In the genomic region with DNA sequence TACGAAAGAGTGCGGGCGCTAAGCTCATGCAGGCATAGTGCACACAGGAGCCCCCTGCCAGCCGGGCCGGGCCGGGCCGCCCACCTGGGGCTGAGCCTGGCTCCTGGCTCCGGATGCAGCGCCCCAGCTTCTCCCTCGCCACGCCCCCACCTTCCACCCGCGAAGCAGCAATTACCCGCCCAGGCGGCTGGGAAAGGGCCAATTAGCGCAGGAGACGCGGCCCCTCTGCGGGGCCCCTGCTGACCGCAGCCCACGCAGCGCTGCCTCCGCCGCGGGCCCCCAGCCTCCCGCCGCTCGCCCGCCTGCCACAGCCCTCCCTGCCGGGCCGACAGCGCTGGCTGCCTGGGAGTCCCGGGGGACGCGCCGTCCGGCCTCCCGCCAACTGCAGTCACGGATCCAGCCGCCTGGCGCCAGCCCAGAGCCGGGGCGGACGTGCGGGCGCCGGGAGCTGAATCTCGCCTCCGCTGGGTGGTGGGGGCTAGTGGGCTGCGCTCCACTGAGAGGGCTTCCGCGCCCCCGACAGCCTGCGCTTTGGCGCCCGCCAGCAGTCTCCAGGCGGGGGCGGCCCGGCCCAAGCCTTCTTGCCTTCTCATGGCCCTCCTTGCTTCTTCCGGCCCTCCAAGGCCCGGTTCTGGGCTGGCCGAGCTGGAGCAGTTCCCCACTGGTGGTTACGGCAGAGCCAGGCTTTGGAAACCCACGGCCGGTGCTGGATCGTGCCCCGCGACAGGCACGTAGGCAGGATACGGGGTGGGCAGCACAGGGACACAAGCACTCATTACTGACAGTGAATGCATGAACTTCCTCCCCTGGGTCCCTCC, we compare ENCODE assay signal across 7 cellular contexts. TPM values are rescaled to one million over a fixed set of nuclear protein-coding genes. Genes with fewer than 3 reads are reported as not detected.
DNase-seq lines count a peak whose midpoint lies in the region; ATAC-seq, FAIRE-seq and TF ChIP-seq lines count a peak whose summit lies in the region.

No MANE protein-coding gene starts in this region.

- H3K27ac ChIP-seq in keratinocyte (ENCODE audit: control insufficient read depth, insufficient read depth, low read length), result no peak overlapping the region

- H3K4me2 ChIP-seq in keratinocyte (ENCODE audit: control insufficient read depth, extremely low read depth, insufficient read depth, low read depth, low read length), result peak overlapping the region; percentile 62

- DNase-seq in GM13976 (ENCODE audit: low spot score), result peak; percentile 78
- peak; percentile 67 for DNase-seq in WTC11 (ENCODE audit: low spot score)
- peak; percentile 12 for DNase-seq in bronchial epithelial cell (ENCODE audit: low read depth)
- DNase-seq in keratinocyte (ENCODE audit: low read depth, low spot score), result no peak
- peak; percentile 73 to 79 (median 74) for DNase-seq in stimulated activated CD4-positive, alpha-beta T cell treated with anti-CD3 and anti-CD28 coated beads, Interleukin-12 subunit alpha, Interleukin-12 subunit beta, amount 100 ng/mL, for 48 hours (ENCODE audit: low read depth in 2 of 3, low spot score in 1 of 3)
- DNase-seq in NCI-H446 treated with DMSO at 0.1 percent for 48 hours (lab: John Stamatoyannopoulos, UW), result no peak

- H3K79me2 ChIP-seq in keratinocyte (ENCODE audit: control insufficient read depth, insufficient read depth, low read length), result no peaks in the 10 kb centered on the region

- H3K4me1 Mint-ChIP-seq in IgD-negative memory B cell, result peaks cover 0 to 1% (median 0%) of the 10 kb centered on the region in 3 donors
- no peaks in the 10 kb centered on the region for H3K4me1 Mint-ChIP-seq in WTC11

- H3K27me3 Mint-ChIP-seq in IgD-negative memory B cell (no peaks in the 10 kb centered on the region), WTC11 (ENCODE audit: low read depth) (peaks cover 48% of the 10 kb centered on the region)

- H3K4me3 ChIP-seq in bronchial epithelial cell (ENCODE audit: low read depth, low read length), result peak overlapping the region; percentile 30
- peak overlapping the region; percentile 20 to 54 (median 49) for H3K4me3 ChIP-seq in keratinocyte (ENCODE audit: control insufficient read depth in 2 of 3, extremely low read depth in 1 of 3, insufficient read depth in 2 of 3, low read depth in 1 of 3, low read length in 3 of 3)

- H3K9ac ChIP-seq in keratinocyte (ENCODE audit: control insufficient read depth, extremely low read depth, insufficient read depth, low read length), result peak overlapping the region; percentile 50

- H3K36me3 Mint-ChIP-seq in IgD-negative memory B cell, result peaks cover 1% of the 10 kb centered on the region
- no peaks in the 10 kb centered on the region for H3K36me3 Mint-ChIP-seq in WTC11

- H3K27ac Mint-ChIP-seq in IgD-negative memory B cell, result no peak overlapping the region
- no peak overlapping the region for H3K27ac Mint-ChIP-seq in WTC11

- POLR2A ChIA-PET in WTC11 (lab: Charles Lee), result interaction anchor here (1.1 kb wide), 1 partner anchor 16 kb away, joined by 3 read pairs; no protein-coding TSS in a partner anchor

- TF ChIP-seq CTCF in GM13976 (IDR thresholded peaks at IDR 0.05; ENCODE audit: borderline replicate concordance, control extremely low read depth, extremely low read depth, insufficient read depth, missing control alignments) (peak; percentile 25), WTC11 (IDR thresholded peaks at IDR 0.05) (no peak), bronchial epithelial cell (IDR thresholded peaks at IDR 0.05; ENCODE audit: insufficient read depth, low read length, severe bottlenecking) (peak; percentile 9), keratinocyte (optimal IDR thresholded peaks at IDR 0.05 in 1 of 3, IDR thresholded peaks at IDR 0.05 in 1 of 3, conservative IDR thresholded peaks at IDR 0.05 in 1 of 3; ENCODE audit: extremely low read depth in 1 of 3, insufficient read depth in 2 of 3, low read length in 3 of 3) (peak in 1 of 3 experiments; percentile 8)

- peaks cover 7% of the 10 kb centered on the region for H3K27me3 ChIP-seq in bronchial epithelial cell (ENCODE audit: control insufficient read depth, insufficient read depth, low read length)
- peaks cover 10% of the 10 kb centered on the region for H3K27me3 ChIP-seq in keratinocyte (ENCODE audit: control insufficient read depth, extremely low read depth, insufficient read depth, low read length)

- no peaks in the 10 kb centered on the region for H3K36me3 ChIP-seq in bronchial epithelial cell (ENCODE audit: control insufficient read depth, insufficient read depth, low read length)
- H3K36me3 ChIP-seq in keratinocyte (ENCODE audit: control insufficient read depth in 2 of 2, extremely low read depth in 1 of 2, insufficient read depth in 2 of 2, low read length in 2 of 2), result no peaks in the 10 kb centered on the region

- no peaks in the 10 kb centered on the region for H3K9me3 ChIP-seq in keratinocyte (ENCODE audit: control insufficient read depth, low read depth, low read length)

- ATAC-seq in WTC11, result peak; percentile 21

- in situ Hi-C loops in GM13976 (cut with MboI; ENCODE audit: low sequenced_read_pairs, unreplicated experiment), result no loop called here

- no peak for FAIRE-seq in bronchial epithelial cell (lab: Jason Lieb, UNC)
- FAIRE-seq in keratinocyte (lab: Jason Lieb, UNC), result no peak

- H3K9me1 ChIP-seq in keratinocyte (ENCODE audit: control insufficient read depth, extremely low read depth, insufficient read depth, low read length), result no peaks in the 10 kb centered on the region

- no peaks in the 10 kb centered on the region for H3K9me3 Mint-ChIP-seq in IgD-negative memory B cell
- H3K9me3 Mint-ChIP-seq in WTC11, result no peaks in the 10 kb centered on the region

- CTCF ChIA-PET in WTC11 (lab: Charles Lee), result interaction anchor here (0.7 to 4.1 kb wide), 27 partner anchors 8 to 184 kb away, joined by 3 to 53 read pairs (median 4); a partner anchor contains a TSS

- H2AFZ ChIP-seq in keratinocyte (ENCODE audit: control insufficient read depth, low read length), result peak overlapping the region; percentile 42

- no peaks in the 10 kb centered on the region for H4K20me1 ChIP-seq in keratinocyte (ENCODE audit: control insufficient read depth, extremely low read depth, insufficient read depth, low read length)

- H3K4me3 Mint-ChIP-seq in IgD-negative memory B cell, result peak overlapping the region; percentile 77 to 92 (median 84)
- H3K4me3 Mint-ChIP-seq in WTC11, result peak overlapping the region; percentile 72

- dilution Hi-C loops in keratinocyte (cut with MboI; ENCODE audit: extremely low pct_ligation_motif_present, low sequenced_read_pairs), result no loop called here

- peaks cover 13% of the 10 kb centered on the region for H3K4me1 ChIP-seq in keratinocyte (ENCODE audit: control insufficient read depth, extremely low read depth, insufficient read depth, low read length)

TF ChIP-seq in WTC11, 78 proteins besides CTCF, POLR2A, EP300 and RAD21 (continues in another document):
- TF ChIP-seq, protein P1, sequence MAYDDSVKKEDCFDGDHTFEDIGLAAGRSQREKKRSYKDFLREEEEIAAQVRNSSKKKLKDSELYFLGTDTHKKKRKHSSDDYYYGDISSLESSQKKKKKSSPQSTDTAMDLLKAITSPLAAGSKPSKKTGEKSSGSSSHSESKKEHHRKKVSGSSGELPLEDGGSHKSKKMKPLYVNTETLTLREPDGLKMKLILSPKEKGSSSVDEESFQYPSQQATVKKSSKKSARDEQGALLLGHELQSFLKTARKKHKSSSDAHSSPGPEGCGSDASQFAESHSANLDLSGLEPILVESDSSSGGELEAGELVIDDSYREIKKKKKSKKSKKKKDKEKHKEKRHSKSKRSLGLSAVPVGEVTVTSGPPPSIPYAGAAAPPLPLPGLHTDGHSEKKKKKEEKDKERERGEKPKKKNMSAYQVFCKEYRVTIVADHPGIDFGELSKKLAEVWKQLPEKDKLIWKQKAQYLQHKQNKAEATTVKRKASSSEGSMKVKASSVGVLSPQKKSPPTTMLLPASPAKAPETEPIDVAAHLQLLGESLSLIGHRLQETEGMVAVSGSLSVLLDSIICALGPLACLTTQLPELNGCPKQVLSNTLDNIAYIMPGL (CRISPR knock-in tag; IDR thresholded peaks at IDR 0.05), result peak; percentile 58

RNA-seq across cellular contexts. Expression of a gene that starts 14.9 kb away (rescaled TPM):
- 43.3 TPM for polyA plus RNA-seq in IgD-negative memory B cell
- 36.9 to 40.9 TPM (median 37.1 TPM) in 3 replicates for total RNA-seq in WTC11 (2021)
- total RNA-seq in bronchial epithelial cell, result 101 and 121 TPM in 2 replicates
- polyA plus RNA-seq in keratinocyte, result 18.0 to 55.9 TPM (median 39.7 TPM) in 3 replicates
- polyA plus RNA-seq in keratinocyte (2011; ENCODE audit: low read depth), result 72.1 TPM
- 28.7 and 32.0 TPM in 2 replicates for polyA plus RNA-seq in keratinocyte (2011; cell fraction: cytosol; rRNA removed)
- polyA plus RNA-seq in keratinocyte (2011; cell fraction: nucleus; rRNA removed), result 19.3 and 37.5 TPM in 2 replicates
- polyA plus RNA-seq in keratinocyte (2012; ENCODE audit: low replicate concordance), result 33.0 and 36.9 TPM in 2 replicates
- 9.6 to 35.9 TPM (median 15.7 TPM) in 3 replicates for polyA minus RNA-seq in keratinocyte
- 22.8 TPM for polyA minus RNA-seq in keratinocyte (2011; cell fraction: cytosol; rRNA and poly(A)+ RNA removed)
- 11.6 and 20.8 TPM in 2 replicates for polyA minus RNA-seq in keratinocyte (2011; cell fraction: nucleus; rRNA and poly(A)+ RNA removed)

RNA-seq across cellular contexts. Expression of a gene that starts 25.6 kb away (rescaled TPM):
- polyA plus RNA-seq in IgD-negative memory B cell (1.4 TPM), keratinocyte (5.1 to 12.8 TPM (median 6.6 TPM) in 3 replicates)
- total RNA-seq in WTC11 (2021) (0.57 to 0.89 TPM (median 0.61 TPM) in 3 replicates), bronchial epithelial cell (1.1 and 1.5 TPM in 2 replicates)
- polyA plus RNA-seq in keratinocyte (2011; ENCODE audit: low read depth), result 3.3 TPM
- 3.6 and 3.9 TPM in 2 replicates for polyA plus RNA-seq in keratinocyte (2011; cell fraction: cytosol; rRNA removed)
- polyA plus RNA-seq in keratinocyte (2011; cell fraction: nucleus; rRNA removed), result 48.3 and 56.6 TPM in 2 replicates
- polyA plus RNA-seq in keratinocyte (2012; ENCODE audit: low replicate concordance), result 2.9 and 6.8 TPM in 2 replicates
- polyA minus RNA-seq in keratinocyte, result 5.0 to 6.8 TPM (median 5.4 TPM) in 3 replicates
- not detected for polyA minus RNA-seq in keratinocyte (2011; cell fraction: cytosol; rRNA and poly(A)+ RNA removed)
- polyA minus RNA-seq in keratinocyte (2011; cell fraction: nucleus; rRNA and poly(A)+ RNA removed), result 2.8 and 4.2 TPM in 2 replicates

RNA-seq across cellular contexts. Expression of a gene that starts 53.0 kb away (rescaled TPM):
- polyA plus RNA-seq in IgD-negative memory B cell (0.35 TPM), keratinocyte (0.63 to 2.7 TPM (median 1.5 TPM) in 3 replicates)
- total RNA-seq in WTC11 (2021) (3.3 to 6.0 TPM (median 5.7 TPM) in 3 replicates), bronchial epithelial cell (1.6 and 6.3 TPM in 2 replicates)
- 1.8 TPM for polyA plus RNA-seq in keratinocyte (2011; ENCODE audit: low read depth)
- 0.28 and 0.45 TPM in 2 replicates for polyA plus RNA-seq in keratinocyte (2011; cell fraction: cytosol; rRNA removed)
- polyA plus RNA-seq in keratinocyte (2011; cell fraction: nucleus; rRNA removed), result 7.4 and 8.5 TPM in 2 replicates
- 0.57 and 2.9 TPM in 2 replicates for polyA plus RNA-seq in keratinocyte (2012; ENCODE audit: low replicate concordance)
- 0.32 to 2.0 TPM (median 1.6 TPM) in 3 replicates for polyA minus RNA-seq in keratinocyte
- not detected for polyA minus RNA-seq in keratinocyte (2011; cell fraction: cytosol; rRNA and poly(A)+ RNA removed)
- polyA minus RNA-seq in keratinocyte (2011; cell fraction: nucleus; rRNA and poly(A)+ RNA removed), result 2.8 and 3.7 TPM in 2 replicates

Comparison
In these comparisons a context has a peak if more than half of its experiments do, and no peak if none do; other contexts are left out.
1. DNase-seq: peak in GM13976 (single experiment), WTC11 (single experiment), bronchial epithelial cell (single experiment) and stimulated activated CD4-positive, alpha-beta T cell treated with anti-CD3 and anti-CD28 coated beads, Interleukin-12 subunit alpha, Interleukin-12 subunit beta, amount 100 ng/mL, for 48 hours (3 of 3); none in keratinocyte (single experiment) and NCI-H446 treated with DMSO at 0.1 percent for 48 hours (single experiment).